15 cellular contexts compared by ENCODE assay signal in the genomic region with DNA sequence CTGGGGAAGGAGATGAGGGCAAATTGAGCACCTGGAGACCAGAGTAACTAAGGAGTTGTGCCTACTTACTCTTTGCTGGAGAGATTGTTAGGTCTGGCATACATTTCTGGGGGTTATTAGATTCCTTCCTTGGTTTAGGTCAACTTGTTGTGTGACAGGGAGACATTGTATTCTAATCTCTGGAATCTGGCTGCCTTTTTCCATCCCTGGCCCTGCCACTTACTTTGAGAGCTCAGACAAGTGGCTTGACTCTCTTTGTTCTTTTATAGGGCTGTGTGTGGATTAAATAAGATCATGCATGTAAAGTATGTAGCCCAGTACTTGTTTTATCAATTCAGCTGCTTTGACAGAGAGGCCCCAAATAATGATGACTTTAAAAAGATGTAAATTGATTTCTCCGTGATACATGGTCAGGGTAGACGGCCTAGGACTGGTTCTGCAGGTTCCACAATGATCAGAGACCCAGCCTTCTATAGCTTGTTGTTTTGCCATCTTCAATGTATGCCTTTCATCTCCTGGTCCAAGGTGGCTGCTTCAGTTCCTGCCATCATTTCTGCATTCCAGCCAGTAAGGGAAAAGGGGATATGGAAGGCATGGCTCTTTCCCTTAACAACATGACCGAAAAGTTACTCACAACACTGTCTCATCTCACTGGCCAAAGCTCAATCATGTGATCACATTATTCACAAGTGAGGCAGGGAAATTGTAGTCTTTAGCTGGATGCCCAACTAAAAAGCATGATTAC.
"Had no signal": no experiment of that assay in that cellular context is flagged by ENCODE, and none has a peak within 500 bp of the region (broad histone marks: within the 10 kb centered on the region; RNA-seq: fewer than 3 reads in every experiment).

No MANE protein-coding gene starts in this region.

- H3K4me3 ChIP-seq: coronary artery, lung, right atrium auricular region, smooth muscle cell, tibial nerve had no signal

- H3K9me3 ChIP-seq: right atrium auricular region, tibial nerve had no signal

- H3K27ac ChIP-seq: coronary artery, epithelial cell of prostate, right atrium auricular region, tibial nerve, VCaP had no signal

- H3K36me3 ChIP-seq: right atrium auricular region, tibial nerve had no signal

- DNase-seq: activated CD4-positive, alpha-beta T cell treated with anti-CD3 and anti-CD28 coated beads for 4 hours; activated CD8-positive, alpha-beta memory T cell treated with anti-CD3 and anti-CD28 coated beads for 24 hours; activated naive CD4-positive, alpha-beta T cell treated with anti-CD3 and anti-CD28 coated beads, Interleukin-2, amount 10 ng/mL, durations not matched to agents 7 days and 5 days; caudate nucleus; effector CD4-positive, alpha-beta T cell; hippocampal formation; naive B cell; T-helper 9 cell had no signal

- H3K27me3 ChIP-seq: right atrium auricular region, tibial nerve had no signal
